Comparison of ENCODE assay signal across 19 cellular contexts in genomic region chr17:77923776-77924513, GRCh38.
"Had no signal": no experiment of that assay in that cellular context is flagged by ENCODE, and none has a peak within 500 bp of the region (broad histone marks: within the 10 kb centered on the region; RNA-seq: fewer than 3 reads in every experiment).

No MANE protein-coding gene starts in this region.

- H3K9me3 ChIP-seq: body of pancreas, gastrocnemius medialis, right atrium auricular region, transverse colon had no signal

- H3K4me3 Mint-ChIP-seq: activated naive CD8-positive, alpha-beta T cell treated with anti-CD3 and anti-CD28 coated beads for 36 hours; activated T-helper 1 cell treated with anti-CD3 and anti-CD28 coated beads, Interleukin-12 subunit alpha, Interleukin-12 subunit beta, Interleukin-2, Interleukin-4 antibody, amounts not matched to agents 30 ng/mL and 10 ng/mL and 1 ng/mL, durations not matched to agents 14 hours and 24 hours and 36 hours; central memory CD8-positive, alpha-beta T cell; dendritic cell treated with granulocyte-macrophage colony-stimulating factor and Interleukin-4, amounts not matched to agents 40 ng/mL and 50 ng/mL, for 4 days; effector memory CD8-positive, alpha-beta T cell; stimulated activated naive B cell treated with anti-CD40 and anti-IgM and Interleukin-4, amounts not matched to agents 10 μg/mL and 1 μg/mL and 100 μg/mL, for 72 hours; T-helper 2 cell treated with Interferon-gamma antibody and Interleukin-4, amounts not matched to agents 5 μg/mL and 100 μg/mL, for 36 hours had no signal

- H3K4me1 ChIP-seq: gastrocnemius medialis, transverse colon had no signal

- DNase-seq: activated CD4-positive, alpha-beta T cell treated with anti-CD3 and anti-CD28 coated beads, Interleukin-2, amount 50 U/mL, for 1 hour; activated naive CD8-positive, alpha-beta T cell treated with anti-CD3 and anti-CD28 coated beads for 36 hours; effector memory CD8-positive, alpha-beta T cell; gastrocnemius medialis; heart right ventricle; naive thymus-derived CD8-positive, alpha-beta T cell; stimulated activated CD4-positive, alpha-beta T cell treated with anti-CD3 and anti-CD28 coated beads, Interleukin-15, amount 100 ng/mL, for 24 hours; stimulated activated CD4-positive, alpha-beta T cell treated with anti-CD3 and anti-CD28 coated beads, Interleukin-4, amount 100 ng/mL, for 1 hour; stimulated activated naive B cell treated with anti-CD40 and anti-IgM and Interleukin-4, amounts not matched to agents 10 μg/mL and 1 μg/mL and 100 μg/mL, for 72 hours; SW 1271; transverse colon had no signal

- H3K27me3 Mint-ChIP-seq: activated naive CD8-positive, alpha-beta T cell treated with anti-CD3 and anti-CD28 coated beads for 36 hours had no signal

- H3K27ac ChIP-seq: epithelial cell of prostate, gastrocnemius medialis, right atrium auricular region, transverse colon had no signal

- H3K27ac Mint-ChIP-seq: activated naive CD8-positive, alpha-beta T cell treated with anti-CD3 and anti-CD28 coated beads for 36 hours; activated T-helper 1 cell treated with anti-CD3 and anti-CD28 coated beads, Interleukin-12 subunit alpha, Interleukin-12 subunit beta, Interleukin-2, Interleukin-4 antibody, amounts not matched to agents 30 ng/mL and 10 ng/mL and 1 ng/mL, durations not matched to agents 14 hours and 24 hours and 36 hours; dendritic cell treated with granulocyte-macrophage colony-stimulating factor and Interleukin-4, amounts not matched to agents 40 ng/mL and 50 ng/mL, for 4 days; effector memory CD8-positive, alpha-beta T cell; progenitor cell of endocrine pancreas; stimulated activated naive B cell treated with anti-CD40 and anti-IgM and Interleukin-4, amounts not matched to agents 10 μg/mL and 1 μg/mL and 100 μg/mL, for 72 hours; T-helper 2 cell treated with Interferon-gamma antibody and Interleukin-4, amounts not matched to agents 5 μg/mL and 100 μg/mL, for 36 hours had no signal

- H3K36me3 Mint-ChIP-seq: activated naive CD8-positive, alpha-beta T cell treated with anti-CD3 and anti-CD28 coated beads for 36 hours; naive thymus-derived CD8-positive, alpha-beta T cell; stimulated activated naive B cell treated with anti-CD40 and anti-IgM and Interleukin-4, amounts not matched to agents 10 μg/mL and 1 μg/mL and 100 μg/mL, for 72 hours had no signal

- H3K4me3 ChIP-seq: body of pancreas, gastrocnemius medialis, heart right ventricle, right atrium auricular region, transverse colon had no signal

- H3K9me3 Mint-ChIP-seq: activated naive CD8-positive, alpha-beta T cell treated with anti-CD3 and anti-CD28 coated beads for 36 hours; activated T-helper 1 cell treated with anti-CD3 and anti-CD28 coated beads, Interleukin-12 subunit alpha, Interleukin-12 subunit beta, Interleukin-2, Interleukin-4 antibody, amounts not matched to agents 30 ng/mL and 10 ng/mL and 1 ng/mL, durations not matched to agents 14 hours and 24 hours and 36 hours; central memory CD8-positive, alpha-beta T cell; dendritic cell treated with granulocyte-macrophage colony-stimulating factor and Interleukin-4, amounts not matched to agents 40 ng/mL and 50 ng/mL, for 4 days; effector memory CD8-positive, alpha-beta T cell; naive thymus-derived CD8-positive, alpha-beta T cell; stimulated activated naive B cell treated with anti-CD40 and anti-IgM and Interleukin-4, amounts not matched to agents 10 μg/mL and 1 μg/mL and 100 μg/mL, for 72 hours; T-helper 2 cell treated with Interferon-gamma antibody and Interleukin-4, amounts not matched to agents 5 μg/mL and 100 μg/mL, for 36 hours had no signal

- H3K27me3 ChIP-seq: body of pancreas, right atrium auricular region, transverse colon had no signal

- H3K36me3 ChIP-seq: gastrocnemius medialis, heart right ventricle, right atrium auricular region, transverse colon had no signal
